28 cellular contexts compared by ENCODE assay signal in genomic region chr1:27713139-27713725, GRCh38. TPM values are rescaled to one million over a fixed set of nuclear protein-coding genes. Genes with fewer than 3 reads are reported as not detected.
DNase-seq lines count a peak whose midpoint lies in the region; ATAC-seq, FAIRE-seq and TF ChIP-seq lines count a peak whose summit lies in the region.
"Had no signal": no experiment of that assay in that cellular context is flagged by ENCODE, and none has a peak within 500 bp of the region (broad histone marks: within the 10 kb centered on the region; RNA-seq: fewer than 3 reads in every experiment).

No MANE protein-coding gene starts in this region.

- peaks cover 19% of the 10 kb centered on the region for H3K4me1 Mint-ChIP-seq in mesothelial cell of epicardium
- H3K4me1 Mint-ChIP-seq in activated CD4-positive, alpha-beta memory T cell treated with anti-CD3 and anti-CD28 coated beads for 36 hours (ENCODE audit: low read depth), result no peaks in the 10 kb centered on the region
- H3K4me1 Mint-ChIP-seq: natural killer cell had no signal

- H3K4me1 ChIP-seq in BLaER1 treated with 17β-estradiol and CSF1 and Interleukin-3, amounts not matched to agents 10 nM and 100 nM, result peaks cover 0 to 19% (median 9%) of the 10 kb centered on the region in 10 experiments; a peak in 12 of 20 replicates
- H3K4me1 ChIP-seq: BE2C, right atrium auricular region, tibial nerve had no signal

- no peaks in the 10 kb centered on the region for H3K27me3 Mint-ChIP-seq in mesothelial cell of epicardium (ENCODE audit: low read depth)
- H3K27me3 Mint-ChIP-seq in activated CD4-positive, alpha-beta memory T cell treated with anti-CD3 and anti-CD28 coated beads for 36 hours, result peaks cover 18% of the 10 kb centered on the region

- no peak for TF ChIP-seq RAD21 in Ishikawa (IDR thresholded peaks at IDR 0.05; ENCODE audit: low read depth)

- POLR2A ChIA-PET in activated CD4-positive, alpha-beta memory T cell treated with anti-CD3 and anti-CD28 coated beads for 36 hours (lab: Charles Lee), result no interaction called here

- H4K20me1 ChIP-seq in BLaER1 treated with 17β-estradiol and CSF1 and Interleukin-3, amounts not matched to agents 10 nM and 100 nM, result no peaks in the 10 kb centered on the region

- no peak for TF ChIP-seq CTCF in mesothelial cell of epicardium (IDR thresholded peaks at IDR 0.05; ENCODE audit: unreplicated experiment)

- CTCF ChIA-PET in activated CD4-positive, alpha-beta memory T cell treated with anti-CD3 and anti-CD28 coated beads for 36 hours (lab: Charles Lee), result interaction anchor here (1.2 kb wide), 1 partner anchor 44 kb away, joined by 4 read pairs; no protein-coding TSS in a partner anchor

- no peaks in the 10 kb centered on the region for H3K36me3 ChIP-seq in BLaER1 treated with 17β-estradiol and CSF1 and Interleukin-3, amounts not matched to agents 10 nM and 100 nM
- H3K36me3 ChIP-seq: BE2C, ovary, right atrium auricular region, stomach, tibial nerve, WERI-Rb-1 had no signal

- DNase-seq in NCI-H69 (lab: John Stamatoyannopoulos, UW) (peak; percentile 55), mesothelial cell of epicardium (ENCODE audit: low spot score in 2 of 2, unreplicated experiment in 2 of 2) (no peak), frontal cortex (ENCODE audit: low spot score in 2 of 2) (no peak), NCI-H1092 treated with DMSO at 0.1 percent for 48 hours (lab: John Stamatoyannopoulos, UW) (no peak)
- no peak for DNase-seq in activated CD4-positive, alpha-beta memory T cell treated with anti-CD3 and anti-CD28 coated beads for 36 hours
- DNase-seq: ACHN; activated CD4-positive, alpha-beta T cell treated with anti-CD3 and anti-CD28 coated beads, Interleukin-2, amount 10 ng/mL, durations not matched to agents 24 days and 14 days; activated T-cell treated with anti-CD3 and anti-CD28 coated beads, Interleukin-2, amount 50 U/mL, for 48 hours; BE2C; HCEC 1CT; natural killer cell; NCI-H1048; NCI-H2081 treated with DMSO at 0.1 percent for 48 hours; NCI-H524; ovary; stimulated activated CD4-positive, alpha-beta T cell treated with anti-CD3 and anti-CD28 coated beads, Interleukin-2, amount 100 ng/mL, for 24 hours; stomach; T1000; WERI-Rb-1 had no signal

- H3K9ac ChIP-seq in BLaER1 treated with 17β-estradiol and CSF1 and Interleukin-3, amounts not matched to agents 10 nM and 100 nM, result peak overlapping the region in 1 of 11 experiments; percentile 6; a peak in 1 of 22 replicates

- H3K4me2 ChIP-seq in BLaER1 treated with 17β-estradiol and CSF1 and Interleukin-3, amounts not matched to agents 10 nM and 100 nM, result peak overlapping the region in 7 of 11 experiments; percentile 8 to 66 (median 50); a peak in 11 of 22 replicates
- H3K4me2 ChIP-seq: smooth muscle cell had no signal

- H3K4me3 ChIP-seq in BLaER1 treated with 17β-estradiol and CSF1 and Interleukin-3, amounts not matched to agents 10 nM and 100 nM, result no peak overlapping the region
- H3K4me3 ChIP-seq: ovary, right atrium auricular region, smooth muscle cell, stomach, tibial nerve had no signal

- H3K9me3 Mint-ChIP-seq in mesothelial cell of epicardium, result peaks cover 12% of the 10 kb centered on the region
- H3K9me3 Mint-ChIP-seq in activated CD4-positive, alpha-beta memory T cell treated with anti-CD3 and anti-CD28 coated beads for 36 hours, result peaks cover 10% of the 10 kb centered on the region

- peaks cover 0 to 15% (median 9%) of the 10 kb centered on the region in 11 experiments; a peak in 10 of 22 replicates for H3K9me3 ChIP-seq in BLaER1 treated with 17β-estradiol and CSF1 and Interleukin-3, amounts not matched to agents 10 nM and 100 nM (replicated peaks in 1 of 11)
- H3K9me3 ChIP-seq: BE2C, ovary, stomach had no signal

- ATAC-seq in activated CD4-positive, CD25-positive, alpha-beta regulatory T cell treated with anti-CD3 and anti-CD28 coated beads, Interleukin-2, amount 50 U/mL, for 24 hours, result no peak
- ATAC-seq: natural killer cell had no signal

- H3K36me3 Mint-ChIP-seq in mesothelial cell of epicardium, result peaks cover 3% of the 10 kb centered on the region
- H3K36me3 Mint-ChIP-seq in activated CD4-positive, alpha-beta memory T cell treated with anti-CD3 and anti-CD28 coated beads for 36 hours, result no peaks in the 10 kb centered on the region
- H3K36me3 Mint-ChIP-seq: natural killer cell had no signal

- H3K4me3 Mint-ChIP-seq in mesothelial cell of epicardium, result no peak overlapping the region
- H3K4me3 Mint-ChIP-seq in activated CD4-positive, alpha-beta memory T cell treated with anti-CD3 and anti-CD28 coated beads for 36 hours, result no peak overlapping the region
- H3K4me3 Mint-ChIP-seq: activated CD4-positive, alpha-beta T cell treated with anti-CD3 and anti-CD28 coated beads, Interleukin-2, amount 10 ng/mL, durations not matched to agents 24 days and 14 days; natural killer cell had no signal

- H3K27me3 ChIP-seq in BLaER1 treated with 17β-estradiol and CSF1 and Interleukin-3, amounts not matched to agents 10 nM and 100 nM, result no peaks in the 10 kb centered on the region
- H3K27me3 ChIP-seq: BE2C, ovary, right atrium auricular region, stomach, tibial nerve had no signal

- no peak overlapping the region for H3K27ac ChIP-seq in BLaER1 treated with 17β-estradiol and CSF1 and Interleukin-3, amounts not matched to agents 10 nM and 100 nM
- H3K27ac ChIP-seq: ovary, right atrium auricular region, tibial nerve, WERI-Rb-1 had no signal

- FAIRE-seq in frontal cortex (lab: Jason Lieb, UNC), result no peak
- FAIRE-seq: GM18507, islet of Langerhans, RCC 7860 had no signal

- TF ChIP-seq EP300 in Ishikawa (IDR thresholded peaks at IDR 0.05; ENCODE audit: borderline replicate concordance), result no peak

- peak overlapping the region; percentile 93 for H3K27ac Mint-ChIP-seq in mesothelial cell of epicardium
- no peak overlapping the region for H3K27ac Mint-ChIP-seq in activated CD4-positive, alpha-beta memory T cell treated with anti-CD3 and anti-CD28 coated beads for 36 hours
- H3K27ac Mint-ChIP-seq: activated CD4-positive, alpha-beta T cell treated with anti-CD3 and anti-CD28 coated beads, Interleukin-2, amount 10 ng/mL, durations not matched to agents 24 days and 14 days; natural killer cell had no signal

- intact Hi-C loops in activated CD4-positive, alpha-beta memory T cell treated with anti-CD3 and anti-CD28 coated beads for 36 hours (cut with micrococcal nuclease), result no loop called here

TF ChIP-seq in Ishikawa, 13 proteins besides CTCF, POLR2A, EP300 and RAD21:
- TF ChIP-seq TEAD4 (IDR thresholded peaks at IDR 0.05) (0 out of 2 replicates have a peak, but pooled peaks have one; percentile 14), CEBPB (IDR thresholded peaks at IDR 0.05) (no peak)

RNA-seq across cellular contexts. Expression of gene FAM76A, which starts 12.5 kb away (rescaled TPM):
- total RNA-seq in mesothelial cell of epicardium (12.0 to 12.4 TPM (median 12.4 TPM) in 3 replicates), frontal cortex (20.0 TPM)
- total RNA-seq in activated CD4-positive, alpha-beta memory T cell treated with anti-CD3 and anti-CD28 coated beads for 36 hours, result 10 to 100 TPM in 1 of 2 experiments, 1 to 10 TPM in 1; 8.1 to 11.8 TPM

RNA-seq across cellular contexts. Expression of gene IFI6, which starts 41.2 kb away (rescaled TPM):
- total RNA-seq in mesothelial cell of epicardium (419 to 500 TPM (median 425 TPM) in 3 replicates), frontal cortex (45.2 TPM)
- 10 to 100 TPM; 76.4 TPM for total RNA-seq in activated CD4-positive, alpha-beta memory T cell treated with anti-CD3 and anti-CD28 coated beads for 36 hours

RNA-seq across cellular contexts. Expression of gene STX12, which starts 59.8 kb away (rescaled TPM):
- 25.0 to 26.8 TPM (median 26.1 TPM) in 3 replicates for total RNA-seq in mesothelial cell of epicardium
- 10 to 100 TPM; 31.8 to 32.0 TPM for total RNA-seq in activated CD4-positive, alpha-beta memory T cell treated with anti-CD3 and anti-CD28 coated beads for 36 hours
- total RNA-seq in frontal cortex, result 175 TPM
